Comparison of ENCODE assay signal across 1 cellular context in the genomic region with DNA sequence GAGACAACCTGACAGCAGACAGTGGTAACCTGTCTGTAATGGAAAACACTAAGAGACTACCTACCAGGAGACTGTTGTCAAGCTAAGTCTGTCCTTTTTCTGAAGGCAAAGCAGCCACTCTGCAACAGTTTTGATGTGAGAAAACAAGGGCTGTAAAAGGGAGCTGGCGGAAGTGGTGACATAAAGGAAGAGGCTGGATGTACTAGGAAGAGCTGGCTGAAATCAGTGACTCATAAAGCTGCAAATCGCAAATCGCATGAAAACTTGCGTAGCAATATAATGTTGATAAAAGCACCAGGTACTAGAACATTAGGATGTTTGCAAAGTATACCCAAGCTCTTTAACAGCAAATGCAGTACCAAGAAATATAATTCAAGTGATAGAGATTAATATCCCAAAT.
TF ChIP-seq lines count a peak whose summit lies in the region.

No MANE protein-coding gene starts in this region.

TF ChIP-seq in GM12878, 131 proteins besides CTCF, POLR2A, EP300 and RAD21:
- TF ChIP-seq, protein P1, sequence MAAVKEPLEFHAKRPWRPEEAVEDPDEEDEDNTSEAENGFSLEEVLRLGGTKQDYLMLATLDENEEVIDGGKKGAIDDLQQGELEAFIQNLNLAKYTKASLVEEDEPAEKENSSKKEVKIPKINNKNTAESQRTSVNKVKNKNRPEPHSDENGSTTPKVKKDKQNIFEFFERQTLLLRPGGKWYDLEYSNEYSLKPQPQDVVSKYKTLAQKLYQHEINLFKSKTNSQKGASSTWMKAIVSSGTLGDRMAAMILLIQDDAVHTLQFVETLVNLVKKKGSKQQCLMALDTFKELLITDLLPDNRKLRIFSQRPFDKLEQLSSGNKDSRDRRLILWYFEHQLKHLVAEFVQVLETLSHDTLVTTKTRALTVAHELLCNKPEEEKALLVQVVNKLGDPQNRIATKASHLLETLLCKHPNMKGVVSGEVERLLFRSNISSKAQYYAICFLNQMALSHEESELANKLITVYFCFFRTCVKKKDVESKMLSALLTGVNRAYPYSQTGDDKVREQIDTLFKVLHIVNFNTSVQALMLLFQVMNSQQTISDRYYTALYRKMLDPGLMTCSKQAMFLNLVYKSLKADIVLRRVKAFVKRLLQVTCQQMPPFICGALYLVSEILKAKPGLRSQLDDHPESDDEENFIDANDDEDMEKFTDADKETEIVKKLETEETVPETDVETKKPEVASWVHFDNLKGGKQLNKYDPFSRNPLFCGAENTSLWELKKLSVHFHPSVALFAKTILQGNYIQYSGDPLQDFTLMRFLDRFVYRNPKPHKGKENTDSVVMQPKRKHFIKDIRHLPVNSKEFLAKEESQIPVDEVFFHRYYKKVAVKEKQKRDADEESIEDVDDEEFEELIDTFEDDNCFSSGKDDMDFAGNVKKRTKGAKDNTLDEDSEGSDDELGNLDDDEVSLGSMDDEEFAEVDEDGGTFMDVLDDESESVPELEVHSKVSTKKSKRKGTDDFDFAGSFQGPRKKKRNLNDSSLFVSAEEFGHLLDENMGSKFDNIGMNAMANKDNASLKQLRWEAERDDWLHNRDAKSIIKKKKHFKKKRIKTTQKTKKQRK (IDR thresholded peaks at IDR 0.05; ENCODE audit: low read depth, low read length): no peak
- TF ChIP-seq KDM1A (IDR thresholded peaks at IDR 0.05; ENCODE audit: borderline replicate concordance): no peak
- TF ChIP-seq ESRRA (IDR thresholded peaks at IDR 0.05; ENCODE audit: low read length): no peak
- no peak for TF ChIP-seq MEF2B (IDR thresholded peaks at IDR 0.05; ENCODE audit: partially characterized antibody, poor library complexity, severe bottlenecking)
- TF ChIP-seq, protein P2, sequence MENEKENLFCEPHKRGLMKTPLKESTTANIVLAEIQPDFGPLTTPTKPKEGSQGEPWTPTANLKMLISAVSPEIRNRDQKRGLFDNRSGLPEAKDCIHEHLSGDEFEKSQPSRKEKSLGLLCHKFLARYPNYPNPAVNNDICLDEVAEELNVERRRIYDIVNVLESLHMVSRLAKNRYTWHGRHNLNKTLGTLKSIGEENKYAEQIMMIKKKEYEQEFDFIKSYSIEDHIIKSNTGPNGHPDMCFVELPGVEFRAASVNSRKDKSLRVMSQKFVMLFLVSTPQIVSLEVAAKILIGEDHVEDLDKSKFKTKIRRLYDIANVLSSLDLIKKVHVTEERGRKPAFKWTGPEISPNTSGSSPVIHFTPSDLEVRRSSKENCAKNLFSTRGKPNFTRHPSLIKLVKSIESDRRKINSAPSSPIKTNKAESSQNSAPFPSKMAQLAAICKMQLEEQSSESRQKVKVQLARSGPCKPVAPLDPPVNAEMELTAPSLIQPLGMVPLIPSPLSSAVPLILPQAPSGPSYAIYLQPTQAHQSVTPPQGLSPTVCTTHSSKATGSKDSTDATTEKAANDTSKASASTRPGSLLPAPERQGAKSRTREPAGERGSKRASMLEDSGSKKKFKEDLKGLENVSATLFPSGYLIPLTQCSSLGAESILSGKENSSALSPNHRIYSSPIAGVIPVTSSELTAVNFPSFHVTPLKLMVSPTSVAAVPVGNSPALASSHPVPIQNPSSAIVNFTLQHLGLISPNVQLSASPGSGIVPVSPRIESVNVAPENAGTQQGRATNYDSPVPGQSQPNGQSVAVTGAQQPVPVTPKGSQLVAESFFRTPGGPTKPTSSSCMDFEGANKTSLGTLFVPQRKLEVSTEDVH (IDR thresholded peaks at IDR 0.05; ENCODE audit: low read depth, partially characterized antibody): no peak
- no peak for TF ChIP-seq SIN3A (IDR thresholded peaks at IDR 0.05; ENCODE audit: low read depth, low read length)
- no peak for TF ChIP-seq NBN (IDR thresholded peaks at IDR 0.05)
- TF ChIP-seq, protein P3, sequence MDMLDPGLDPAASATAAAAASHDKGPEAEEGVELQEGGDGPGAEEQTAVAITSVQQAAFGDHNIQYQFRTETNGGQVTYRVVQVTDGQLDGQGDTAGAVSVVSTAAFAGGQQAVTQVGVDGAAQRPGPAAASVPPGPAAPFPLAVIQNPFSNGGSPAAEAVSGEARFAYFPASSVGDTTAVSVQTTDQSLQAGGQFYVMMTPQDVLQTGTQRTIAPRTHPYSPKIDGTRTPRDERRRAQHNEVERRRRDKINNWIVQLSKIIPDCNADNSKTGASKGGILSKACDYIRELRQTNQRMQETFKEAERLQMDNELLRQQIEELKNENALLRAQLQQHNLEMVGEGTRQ (IDR thresholded peaks at IDR 0.05; ENCODE audit: borderline replicate concordance, low read depth, low read length): no peak
- no peak for TF ChIP-seq FOXM1 (IDR thresholded peaks at IDR 0.05; ENCODE audit: low read depth, low read length)
- TF ChIP-seq IRF4 (IDR thresholded peaks at IDR 0.05; ENCODE audit: low read depth, low read length): no peak
- TF ChIP-seq E2F4 (IDR thresholded peaks at IDR 0.05; ENCODE audit: low read depth, low read length): no peak
- no peak for TF ChIP-seq MYB (IDR thresholded peaks at IDR 0.05; ENCODE audit: borderline replicate concordance, low read depth, low read length)
- no peak for TF ChIP-seq NR2F1 (conservative IDR thresholded peaks at IDR 0.05)
